ENCODE assay signal across 13 cellular contexts in the genomic region with DNA sequence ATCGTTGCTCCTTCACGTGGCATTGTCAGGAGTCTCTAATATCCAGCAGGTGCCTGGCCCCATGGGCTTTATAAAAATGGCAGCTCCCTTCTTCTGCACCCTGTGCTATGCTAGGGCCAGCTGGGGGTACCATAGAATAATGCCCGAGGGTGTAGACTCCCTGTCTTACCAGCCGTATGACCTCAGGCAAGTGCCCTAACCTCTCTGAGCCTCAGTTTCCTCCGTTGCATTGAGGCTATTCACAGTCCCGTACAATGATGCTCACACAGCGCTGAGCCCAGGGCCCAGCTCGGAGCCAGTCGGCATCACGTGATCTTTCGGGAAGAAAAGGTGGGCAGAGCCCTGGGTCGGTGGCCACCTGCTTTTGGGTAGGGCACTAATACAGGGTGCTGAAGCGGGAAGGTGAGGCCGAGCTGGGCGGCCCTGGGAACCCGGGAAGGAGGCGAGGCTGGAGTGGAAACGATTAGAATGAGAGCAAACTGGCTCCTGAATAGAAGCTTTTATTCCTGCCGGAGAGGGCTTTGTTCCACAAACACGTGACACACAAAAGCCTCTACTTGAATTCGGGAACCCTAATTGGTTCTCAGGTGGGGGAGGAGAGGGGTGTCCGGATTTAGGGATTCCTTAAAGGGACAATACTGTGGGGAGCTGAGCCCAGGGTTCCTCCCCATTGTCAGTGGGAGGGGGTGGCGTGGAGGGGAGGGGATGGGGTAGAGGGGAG. TPM values are rescaled to one million over a fixed set of nuclear protein-coding genes. Genes with fewer than 3 reads are reported as not detected.
DNase-seq lines count a peak whose midpoint lies in the region; ATAC-seq and TF ChIP-seq lines count a peak whose summit lies in the region.
"Had no signal": no experiment of that assay in that cellular context is flagged by ENCODE, and none has a peak within 500 bp of the region (broad histone marks: within the 10 kb centered on the region; RNA-seq: fewer than 3 reads in every experiment).

No MANE protein-coding gene starts in this region.

- no peaks in the 10 kb centered on the region for H3K36me3 Mint-ChIP-seq in T-cell

- peaks cover 5% of the 10 kb centered on the region for H3K4me1 ChIP-seq in mucosa of descending colon (ENCODE audit: low read depth)
- H3K4me1 ChIP-seq: testis had no signal

- peaks cover 0 to 6% (median 4%) of the 10 kb centered on the region in 3 donors for H3K4me1 Mint-ChIP-seq in T-cell

- ATAC-seq in mucosa of descending colon, result peak; percentile 62
- ATAC-seq in GM21717 (IDR thresholded peaks at IDR 0.05; ENCODE audit: unreplicated experiment), result no peak
- ATAC-seq in T-cell (replicated peaks in 1 of 4), result no peak
- ATAC-seq in HG03354 (IDR thresholded peaks at IDR 0.05; ENCODE audit: poor library complexity, severe bottlenecking, unreplicated experiment), result no peak

- 8 to 12% methylated on average over 22 to 23 of the region's 23 CpGs for WGBS in lower leg skin, 2 donors

- DNase-seq in DMS53 treated with DMSO at 0.1 percent for 48 hours (lab: John Stamatoyannopoulos, UW; ENCODE audit: unreplicated experiment) (peak; percentile 39), NCI-H187 treated with DMSO at 0.1 percent for 48 hours (lab: John Stamatoyannopoulos, UW) (peak; percentile 25), dorsolateral prefrontal cortex (peak in 3 of 10 donors; percentile 31 to 49 (median 44)), mucosa of descending colon (peak in 1 of 3 donors; percentile 49), lower leg skin (ENCODE audit: low spot score in 2 of 2) (no peak), T-cell (no peak)
- DNase-seq: CD4-positive, alpha-beta T cell; mesenchymal stem cell; NCI-H1048; SIG-M5; testis had no signal

- no peaks in the 10 kb centered on the region for H3K36me3 ChIP-seq in mucosa of descending colon (ENCODE audit: low read depth)

- H3K9me3 Mint-ChIP-seq in T-cell, result no peaks in the 10 kb centered on the region
- H3K9me3 Mint-ChIP-seq: CD4-positive, alpha-beta T cell had no signal

- peaks cover 0 to 8% (median 0%) of the 10 kb centered on the region in 45 donors for H3K27me3 ChIP-seq in dorsolateral prefrontal cortex
- H3K27me3 ChIP-seq: testis had no signal

- intact Hi-C loops in dorsolateral prefrontal cortex (cut with DNase I), result no loop called here
- intact Hi-C loops in mucosa of descending colon (cut with DNase I, micrococcal nuclease), result no loop called here
- intact Hi-C loops in lower leg skin (cut with DNase I; ENCODE audit: low total_unique reads), result no loop called here

- H3K9me3 ChIP-seq in mucosa of descending colon, result no peaks in the 10 kb centered on the region
- H3K9me3 ChIP-seq: testis had no signal

- H3K27ac ChIP-seq in dorsolateral prefrontal cortex, result peak overlapping the region in 8 of 59 donors; percentile 6 to 72 (median 34)
- H3K27ac ChIP-seq: testis had no signal

- H3K27ac Mint-ChIP-seq in T-cell, result no peak overlapping the region
- H3K27ac Mint-ChIP-seq: CD4-positive, alpha-beta T cell had no signal

- TF ChIP-seq CTCF in dorsolateral prefrontal cortex (IDR thresholded peaks at IDR 0.05 in 54 of 56, conservative IDR thresholded peaks at IDR 0.05 in 2 of 56; ENCODE audit: low read depth in 1 of 56, partially characterized antibody in 56 of 56), result no peak
- no peak for TF ChIP-seq CTCF in mucosa of descending colon (IDR thresholded peaks at IDR 0.05)
- TF ChIP-seq CTCF in lower leg skin (IDR thresholded peaks at IDR 0.05), result no peak

- H3K27me3 Mint-ChIP-seq in T-cell, result peaks cover 34 to 50% of the 10 kb centered on the region in 2 donors

- no peak for TF ChIP-seq POLR2A in lower leg skin (IDR thresholded peaks at IDR 0.05)

- no peak overlapping the region for H3K4me3 Mint-ChIP-seq in T-cell
- H3K4me3 Mint-ChIP-seq: CD4-positive, alpha-beta T cell had no signal

- POLR2A ChIA-PET in T-cell (lab: Charles Lee), result no interaction called here

- CTCF ChIA-PET in T-cell (lab: Charles Lee), result no interaction called here

- H3K4me3 ChIP-seq in dorsolateral prefrontal cortex (peak overlapping the region; percentile 5 to 70 (median 50)), mucosa of descending colon (no peak overlapping the region), lower leg skin (ENCODE audit: low read depth, poor library complexity, severe bottlenecking) (no peak overlapping the region)

RNA-seq across cellular contexts. Expression of a gene that starts 19.9 kb away (rescaled TPM):
- total RNA-seq in dorsolateral prefrontal cortex (10 to 100 TPM in 111 of 120 experiments, 1 to 10 TPM in 9; 4.5 to 44.7 (median 15.4) TPM), mucosa of descending colon (1 to 10 TPM; 3.7 to 6.3 (median 3.8) TPM), lower leg skin (under 1 TPM in 2 of 4 donors, not detected in 2; 0.07 to 0.39 TPM), T-cell (under 1 TPM in 1 of 5 donors, not detected in 4; 0.15 TPM)
- total RNA-seq: CD4-positive, alpha-beta T cell had no signal

RNA-seq across cellular contexts. Expression of a gene that starts 49.0 kb away (rescaled TPM):
- total RNA-seq in dorsolateral prefrontal cortex (100 to 1,000 TPM; 341 to 794 (median 594) TPM), mucosa of descending colon (100 to 1,000 TPM; 509 to 899 (median 865) TPM), lower leg skin (100 to 1,000 TPM; 638 to 834 (median 702) TPM), T-cell (100 to 1,000 TPM; 128 to 171 (median 163) TPM)

RNA-seq across cellular contexts. Expression of a gene that starts 57.3 kb away (rescaled TPM):
- total RNA-seq in dorsolateral prefrontal cortex, result 10 to 100 TPM in 80 of 120 experiments, 1 to 10 TPM in 40; 5.4 to 16.5 (median 11.1) TPM
- total RNA-seq in mucosa of descending colon, result 10 to 100 TPM; 14.9 to 16.7 (median 16.3) TPM
- total RNA-seq in lower leg skin, result 10 to 100 TPM in 3 of 4 donors, 1 to 10 TPM in 1; 9.6 to 20.2 (median 16.1) TPM
- 10 to 100 TPM; 15.9 to 24.0 (median 21.5) TPM for total RNA-seq in T-cell

RNA-seq across cellular contexts. Expression of a gene that starts 57.4 kb away (rescaled TPM):
- total RNA-seq in dorsolateral prefrontal cortex (10 to 100 TPM; 18.3 to 41.4 (median 28.7) TPM), mucosa of descending colon (10 to 100 TPM; 20.6 to 29.5 (median 26.8) TPM), lower leg skin (10 to 100 TPM; 19.3 to 24.1 (median 20.1) TPM), T-cell (10 to 100 TPM; 15.9 to 47.2 (median 30.3) TPM)

Comparison
In these comparisons a context has a peak if more than half of its experiments do, and no peak if none do; other contexts are left out.
1. DNase-seq: peak in DMS53 treated with DMSO at 0.1 percent for 48 hours (single experiment) and NCI-H187 treated with DMSO at 0.1 percent for 48 hours (single experiment); none in lower leg skin (0 of 2) and T-cell (0 of 34).
2. H3K4me3 ChIP-seq: peak in dorsolateral prefrontal cortex (59 of 59); none in mucosa of descending colon (single experiment) and lower leg skin (single experiment).